ENCODE assay signal across 9 cellular contexts in genomic region chr4:105140684-105141490, GRCh38. TPM values are rescaled to one million over a fixed set of nuclear protein-coding genes. Genes with fewer than 3 reads are reported as not detected.
DNase-seq lines count a peak whose midpoint lies in the region; ATAC-seq, FAIRE-seq and TF ChIP-seq lines count a peak whose summit lies in the region.
"Had no signal": no experiment of that assay in that cellular context is flagged by ENCODE, and none has a peak within 500 bp of the region (broad histone marks: within the 10 kb centered on the region; RNA-seq: fewer than 3 reads in every experiment).

No MANE protein-coding gene starts in this region.

- no peaks in the 10 kb centered on the region for H3K4me1 ChIP-seq in pancreas

- no peaks in the 10 kb centered on the region for H3K36me3 ChIP-seq in pancreas

- no peak for FAIRE-seq in pancreas (lab: Jason Lieb, UNC)

- peak; percentile 46 for ATAC-seq in HG02678 (IDR thresholded peaks at IDR 0.05; ENCODE audit: unreplicated experiment)
- ATAC-seq in pancreas, result peak; percentile 56 to 87 (median 65)

- DNase-seq in G401 (ENCODE audit: low spot score) (peak; percentile 50), fibroblast of pulmonary artery (ENCODE audit: low read depth) (peak; percentile 37), pancreas (peak in 2 of 6 donors; percentile 6 to 32), NCI-H1048 (lab: John Stamatoyannopoulos, UW) (no peak), dedifferentiated amniotic fluid mesenchymal stem cell (ENCODE audit: extremely low spot score) (no peak), NCI-H2227 (lab: John Stamatoyannopoulos, UW; ENCODE audit: unreplicated experiment) (no peak)
- peak; percentile 35 to 37 for DNase-seq in activated CD4-positive, alpha-beta T cell treated with anti-CD3 and anti-CD28 coated beads, Interleukin-2, amount 50 U/mL, for 4 hours

- 15 to 17% methylated on average over 7 of the region's 7 CpGs for WGBS in pancreas, 2 donors

- H3K9me3 ChIP-seq in pancreas, result no peaks in the 10 kb centered on the region

- TF ChIP-seq CTCF in fibroblast of pulmonary artery (IDR thresholded peaks at IDR 0.05; ENCODE audit: low read length, missing control alignments), result peak; percentile 64
- peak in 3 of 4 donors; percentile 28 to 47 (median 33) for TF ChIP-seq CTCF in pancreas (IDR thresholded peaks at IDR 0.05)

- intact Hi-C loops in pancreas (cut with DNase I), result loop anchor here in 2 of 3 donors (5.0 to 10.0 kb wide), 2 partner anchors 324 to 331 kb away; partner anchors contain the start of gene PPA2 (in 1 of the 2)

- no peak overlapping the region for H3K4me3 ChIP-seq in fibroblast of pulmonary artery (replicated peaks; ENCODE audit: low read depth, low read length)
- H3K4me3 ChIP-seq in pancreas, result no peak overlapping the region
- H3K4me3 ChIP-seq: skin epidermis had no signal

- in situ Hi-C loops in G401 (cut with HindIII; ENCODE audit: low sequenced_read_pairs), result no loop called here

- H3K27me3 ChIP-seq in pancreas, result no peaks in the 10 kb centered on the region

- no peak overlapping the region for H3K27ac ChIP-seq in pancreas
- H3K27ac ChIP-seq: skin epidermis had no signal

RNA-seq across cellular contexts. Expression of gene TET2, which starts 5.8 kb away (rescaled TPM):
- total RNA-seq in G401 (2014; rRNA removed; shearing (Covaris generic)), result 3.3 and 6.7 TPM in 2 replicates
- total RNA-seq in pancreas, result 10 to 100 TPM in 2 of 6 donors, 1 to 10 TPM in 4; 6.6 to 16.5 (median 8.6) TPM
- 1 to 10 TPM; 2.5 to 3.3 TPM for polyA plus RNA-seq in pancreas

Comparison
In these comparisons a context has a peak if more than half of its experiments do, and no peak if none do; other contexts are left out.
1. DNase-seq: peak in G401 (single experiment), activated CD4-positive, alpha-beta T cell treated with anti-CD3 and anti-CD28 coated beads, Interleukin-2, amount 50 U/mL, for 4 hours (2 of 2) and fibroblast of pulmonary artery (single experiment); none in NCI-H1048 (single experiment), dedifferentiated amniotic fluid mesenchymal stem cell (single experiment) and NCI-H2227 (single experiment).